5 cellular contexts compared by ENCODE assay signal in the genomic region with DNA sequence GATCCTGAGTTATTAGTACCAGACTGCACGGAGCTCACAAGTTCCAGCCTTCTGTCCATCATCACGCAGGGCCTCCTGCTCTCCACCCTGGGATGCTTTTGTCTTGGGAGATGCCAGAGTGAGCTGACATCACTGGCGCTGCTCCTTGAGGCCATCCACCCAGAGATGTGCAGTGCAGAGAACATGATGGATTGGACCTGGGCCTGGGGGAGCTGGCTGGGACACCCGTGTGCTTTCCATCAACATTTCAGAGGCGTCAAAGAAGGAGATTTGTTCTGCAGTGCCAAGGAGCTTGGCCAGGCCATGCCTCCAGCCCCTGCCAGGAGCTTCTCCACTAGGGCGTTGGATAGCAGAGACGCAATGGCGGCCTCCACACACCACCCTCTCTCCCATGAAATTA.
DNase-seq lines count a peak whose midpoint lies in the region; ATAC-seq, FAIRE-seq and TF ChIP-seq lines count a peak whose summit lies in the region.
"Not testable (repeated sequence)": the region's sequence is repeated elsewhere in the genome, so short reads cannot be mapped to it uniquely, and the experiment has no call there.

No MANE protein-coding gene starts in this region.

- peak; percentile 64 for FAIRE-seq in bronchial epithelial cell (lab: Jason Lieb, UNC)

- H3K27me3 ChIP-seq in bronchial epithelial cell (ENCODE audit: control insufficient read depth, insufficient read depth, low read length); heart right ventricle; upper lobe of right lung: not testable (repeated sequence)

- not testable (repeated sequence) for DNase-seq in bronchial epithelial cell (ENCODE audit: low read depth); Right ventricle myocardium superior; heart right ventricle; left ventricle myocardium superior; upper lobe of right lung

- not testable (repeated sequence) for H3K4me1 ChIP-seq in heart right ventricle, upper lobe of right lung

- not testable (repeated sequence) for H3K9me3 ChIP-seq in heart right ventricle, upper lobe of right lung

- not testable (repeated sequence) for H3K4me3 ChIP-seq in bronchial epithelial cell (ENCODE audit: low read depth, low read length); heart right ventricle; upper lobe of right lung

- peak; percentile 83 for ATAC-seq in Right ventricle myocardium superior (ENCODE audit: poor library complexity)
- peak in 5 of 8 donors; percentile 19 to 94 (median 66) for ATAC-seq in heart right ventricle
- ATAC-seq in left ventricle myocardium superior: peak; percentile 70
- peak; percentile 22 for ATAC-seq in upper lobe of right lung

- H3K36me3 ChIP-seq in bronchial epithelial cell (ENCODE audit: control insufficient read depth, insufficient read depth, low read length); heart right ventricle; upper lobe of right lung: not testable (repeated sequence)

- TF ChIP-seq CTCF in bronchial epithelial cell (IDR thresholded peaks at IDR 0.05; ENCODE audit: insufficient read depth, low read length, severe bottlenecking); heart right ventricle (IDR thresholded peaks at IDR 0.05); upper lobe of right lung (IDR thresholded peaks at IDR 0.05): not testable (repeated sequence)

- 87 to 96% methylated on average over 3 of the region's 8 CpGs for WGBS in heart right ventricle, 2 donors

- not testable (repeated sequence) for H3K27ac ChIP-seq in heart right ventricle, upper lobe of right lung

- intact Hi-C loops in Right ventricle myocardium superior (cut with DNase I); heart right ventricle (cut with DNase I); left ventricle myocardium superior (cut with micrococcal nuclease); upper lobe of right lung (cut with DNase I): not testable (repeated sequence)

Comparison
In these comparisons a context has a peak if more than half of its experiments do, and no peak if none do; other contexts are left out.
1. ATAC-seq: peak in every context shown above with its lines; median percentile 83 in Right ventricle myocardium superior; 70 in left ventricle myocardium superior; 66 in heart right ventricle; 22 in upper lobe of right lung.